ENCODE assay signal across 1 cellular context in genomic region chr9:107749787-107750444, GRCh38.
TF ChIP-seq lines count a peak whose summit lies in the region.

No MANE protein-coding gene starts in this region.

TF ChIP-seq in WTC11, 78 proteins besides CTCF, POLR2A, EP300 and RAD21 (continued from another document):
- TF ChIP-seq CDX4 (CRISPR knock-in tag; IDR thresholded peaks at IDR 0.05; ENCODE audit: borderline replicate concordance), result no peak
- no peak for TF ChIP-seq GRHL2 (CRISPR knock-in tag; IDR thresholded peaks at IDR 0.05; ENCODE audit: insufficient replicate concordance, severe bottlenecking)
- no peak for TF ChIP-seq NR2C2 (CRISPR knock-in tag; IDR thresholded peaks at IDR 0.05)
- TF ChIP-seq MYBL2 (CRISPR knock-in tag; IDR thresholded peaks at IDR 0.05), result no peak
- TF ChIP-seq OVOL2 (CRISPR knock-in tag; IDR thresholded peaks at IDR 0.05; ENCODE audit: borderline replicate concordance), result no peak
- TF ChIP-seq USF2 (CRISPR knock-in tag; IDR thresholded peaks at IDR 0.05), result peak; percentile 53; the same call in 1 of the 2 replicates
- peak; percentile 88 for TF ChIP-seq MAX (CRISPR knock-in tag; IDR thresholded peaks at IDR 0.05)
- TF ChIP-seq KAT7 (CRISPR knock-in tag; IDR thresholded peaks at IDR 0.05; ENCODE audit: borderline replicate concordance), result no peak
- TF ChIP-seq RORB (CRISPR knock-in tag; IDR thresholded peaks at IDR 0.05), result no peak
- no peak for TF ChIP-seq ATF3 (CRISPR knock-in tag; conservative IDR thresholded peaks at IDR 0.05)
- TF ChIP-seq E2F4 (CRISPR knock-in tag; IDR thresholded peaks at IDR 0.05; ENCODE audit: borderline replicate concordance, low read depth), result no peak
- TF ChIP-seq MXD4 (CRISPR knock-in tag; IDR thresholded peaks at IDR 0.05; ENCODE audit: borderline replicate concordance), result no peak
- no peak for TF ChIP-seq ZNF219 (CRISPR knock-in tag; IDR thresholded peaks at IDR 0.05; ENCODE audit: borderline replicate concordance)
- TF ChIP-seq ZNF121 (CRISPR knock-in tag; IDR thresholded peaks at IDR 0.05), result peak; percentile 53; the same call in 1 of the 2 replicates
- TF ChIP-seq E2F1 (CRISPR knock-in tag; IDR thresholded peaks at IDR 0.05), result peak; percentile 38; the same call in 1 of the 2 replicates
- TF ChIP-seq ZNF532 (CRISPR knock-in tag; IDR thresholded peaks at IDR 0.05; ENCODE audit: borderline replicate concordance), result 0 out of 2 replicates have a peak, but pooled peaks have one; percentile 21
- TF ChIP-seq FOXP1 (CRISPR knock-in tag; IDR thresholded peaks at IDR 0.05; ENCODE audit: borderline replicate concordance), result no peak; the same call in 1 of the 2 replicates
- no peak for TF ChIP-seq ZNF281 (CRISPR knock-in tag; IDR thresholded peaks at IDR 0.05)
- TF ChIP-seq NR3C1 (CRISPR knock-in tag; conservative IDR thresholded peaks at IDR 0.05; ENCODE audit: low read depth), result no peak
- no peak for TF ChIP-seq FOXJ3 (CRISPR knock-in tag; IDR thresholded peaks at IDR 0.05; ENCODE audit: borderline replicate concordance)
- no peak for TF ChIP-seq CREM (CRISPR knock-in tag; IDR thresholded peaks at IDR 0.05)
- TF ChIP-seq FOXP4 (CRISPR knock-in tag; IDR thresholded peaks at IDR 0.05), result 0 out of 2 replicates have a peak, but pooled peaks have one; percentile 37
- no peak for TF ChIP-seq ZSCAN18 (CRISPR knock-in tag; IDR thresholded peaks at IDR 0.05)
- no peak for TF ChIP-seq IRF1 (CRISPR knock-in tag; IDR thresholded peaks at IDR 0.05)
- no peak for TF ChIP-seq SMAD4 (CRISPR knock-in tag; IDR thresholded peaks at IDR 0.05)
- no peak for TF ChIP-seq PREB (CRISPR knock-in tag; IDR thresholded peaks at IDR 0.05; ENCODE audit: borderline replicate concordance)
- no peak for TF ChIP-seq ZNF423 (CRISPR knock-in tag; IDR thresholded peaks at IDR 0.05)
- TF ChIP-seq ESRRA (CRISPR knock-in tag; IDR thresholded peaks at IDR 0.05; ENCODE audit: borderline replicate concordance), result no peak
- TF ChIP-seq ZNF671 (CRISPR knock-in tag; IDR thresholded peaks at IDR 0.05), result no peak
- no peak for TF ChIP-seq SOX15 (CRISPR knock-in tag; IDR thresholded peaks at IDR 0.05)
- no peak for TF ChIP-seq JAZF1 (CRISPR knock-in tag; IDR thresholded peaks at IDR 0.05)
- peak; percentile 97 for TF ChIP-seq GABPB1 (CRISPR knock-in tag; IDR thresholded peaks at IDR 0.05)
TF ChIP-seq in WTC11: peak in this region for 7.
